Comparison of ENCODE assay signal across 22 cellular contexts in genomic region chr15:51274956-51275355, GRCh38.
DNase-seq lines count a peak whose midpoint lies in the region; ATAC-seq and TF ChIP-seq lines count a peak whose summit lies in the region.
"Had no signal": no experiment of that assay in that cellular context is flagged by ENCODE, and none has a peak within 500 bp of the region (broad histone marks: within the 10 kb centered on the region; RNA-seq: fewer than 3 reads in every experiment).

No MANE protein-coding gene starts in this region.

- peak; percentile 16 for ATAC-seq in activated CD4-positive, alpha-beta T cell treated with anti-CD3 and anti-CD28 coated beads for 36 hours
- peak; percentile 33 to 40 for ATAC-seq in activated naive CD4-positive, alpha-beta T cell treated with anti-CD3 and anti-CD28 coated beads, Interleukin-2, amount 50 U/mL, for 72 hours
- peak; percentile 49 for ATAC-seq in stimulated activated effector memory CD8-positive, alpha-beta T cell treated with anti-CD3 and anti-CD28 coated beads, Interleukin-12 subunit alpha, Interleukin-12 subunit beta, amount 100 ng/mL, for 72 hours
- ATAC-seq in WTC11 = no peak
- ATAC-seq: HCT116, Panc1 had no signal

- H3K4me1 Mint-ChIP-seq in activated CD4-positive, alpha-beta T cell treated with anti-CD3 and anti-CD28 coated beads for 36 hours = no peaks in the 10 kb centered on the region
- no peaks in the 10 kb centered on the region for H3K4me1 Mint-ChIP-seq in activated CD4-positive, alpha-beta T cell treated with anti-CD3 and anti-CD28 coated beads, Interleukin-2, amount 10 ng/mL, durations not matched to agents 7 days and 5 days
- no peaks in the 10 kb centered on the region for H3K4me1 Mint-ChIP-seq in stimulated activated effector memory CD8-positive, alpha-beta T cell treated with anti-CD3 and anti-CD28 coated beads, Interleukin-12 subunit alpha, Interleukin-12 subunit beta, amount 100 ng/mL, for 72 hours
- H3K4me1 Mint-ChIP-seq in WTC11 = no peaks in the 10 kb centered on the region

- no peaks in the 10 kb centered on the region for H3K36me3 Mint-ChIP-seq in activated CD4-positive, alpha-beta T cell treated with anti-CD3 and anti-CD28 coated beads for 36 hours (ENCODE audit: low read depth)
- no peaks in the 10 kb centered on the region for H3K36me3 Mint-ChIP-seq in activated CD4-positive, alpha-beta T cell treated with anti-CD3 and anti-CD28 coated beads, Interleukin-2, amount 10 ng/mL, durations not matched to agents 7 days and 5 days (ENCODE audit: low read depth)
- H3K36me3 Mint-ChIP-seq in activated naive CD4-positive, alpha-beta T cell treated with anti-CD3 and anti-CD28 coated beads, Interleukin-2, amount 50 U/mL, for 72 hours = no peaks in the 10 kb centered on the region
- no peaks in the 10 kb centered on the region for H3K36me3 Mint-ChIP-seq in stimulated activated effector memory CD8-positive, alpha-beta T cell treated with anti-CD3 and anti-CD28 coated beads, Interleukin-12 subunit alpha, Interleukin-12 subunit beta, amount 100 ng/mL, for 72 hours
- no peaks in the 10 kb centered on the region for H3K36me3 Mint-ChIP-seq in WTC11

- no peak for TF ChIP-seq CTCF in WTC11 (IDR thresholded peaks at IDR 0.05)

- CTCF ChIA-PET in activated CD4-positive, alpha-beta T cell treated with anti-CD3 and anti-CD28 coated beads for 36 hours (lab: Charles Lee) = no interaction called here
- CTCF ChIA-PET in activated CD4-positive, alpha-beta T cell treated with anti-CD3 and anti-CD28 coated beads, Interleukin-2, amount 10 ng/mL, durations not matched to agents 7 days and 5 days (lab: Charles Lee) = interaction anchor here (1.0 kb wide), 1 partner anchor 76 kb away, joined by 3 read pairs; no protein-coding TSS in a partner anchor
- CTCF ChIA-PET in WTC11 (lab: Charles Lee) = interaction anchor here (0.5 kb wide), 1 partner anchor 112 kb away, joined by 3 read pairs; no protein-coding TSS in a partner anchor

- POLR2A ChIA-PET in activated CD4-positive, alpha-beta T cell treated with anti-CD3 and anti-CD28 coated beads for 36 hours (lab: Charles Lee) = no interaction called here
- POLR2A ChIA-PET in activated CD4-positive, alpha-beta T cell treated with anti-CD3 and anti-CD28 coated beads, Interleukin-2, amount 10 ng/mL, durations not matched to agents 7 days and 5 days (lab: Charles Lee) = no interaction called here
- POLR2A ChIA-PET in WTC11 (lab: Charles Lee) = no interaction called here

- H3K4me3 Mint-ChIP-seq in activated CD4-positive, alpha-beta T cell treated with anti-CD3 and anti-CD28 coated beads for 36 hours = no peak overlapping the region
- no peak overlapping the region for H3K4me3 Mint-ChIP-seq in activated CD4-positive, alpha-beta T cell treated with anti-CD3 and anti-CD28 coated beads, Interleukin-2, amount 10 ng/mL, durations not matched to agents 7 days and 5 days
- no peak overlapping the region for H3K4me3 Mint-ChIP-seq in stimulated activated effector memory CD8-positive, alpha-beta T cell treated with anti-CD3 and anti-CD28 coated beads, Interleukin-12 subunit alpha, Interleukin-12 subunit beta, amount 100 ng/mL, for 72 hours
- H3K4me3 Mint-ChIP-seq in WTC11 = no peak overlapping the region
- H3K4me3 Mint-ChIP-seq: CD4-positive, alpha-beta T cell had no signal

- intact Hi-C loops in activated CD4-positive, alpha-beta T cell treated with anti-CD3 and anti-CD28 coated beads for 36 hours (cut with DNase I, micrococcal nuclease) = no loop called here

- no peaks in the 10 kb centered on the region for H3K9me3 Mint-ChIP-seq in activated CD4-positive, alpha-beta T cell treated with anti-CD3 and anti-CD28 coated beads for 36 hours (ENCODE audit: low read depth)
- no peaks in the 10 kb centered on the region for H3K9me3 Mint-ChIP-seq in activated CD4-positive, alpha-beta T cell treated with anti-CD3 and anti-CD28 coated beads, Interleukin-2, amount 10 ng/mL, durations not matched to agents 7 days and 5 days
- no peaks in the 10 kb centered on the region for H3K9me3 Mint-ChIP-seq in activated naive CD4-positive, alpha-beta T cell treated with anti-CD3 and anti-CD28 coated beads, Interleukin-2, amount 50 U/mL, for 72 hours
- H3K9me3 Mint-ChIP-seq in stimulated activated effector memory CD8-positive, alpha-beta T cell treated with anti-CD3 and anti-CD28 coated beads, Interleukin-12 subunit alpha, Interleukin-12 subunit beta, amount 100 ng/mL, for 72 hours = no peaks in the 10 kb centered on the region
- H3K9me3 Mint-ChIP-seq in WTC11 = no peaks in the 10 kb centered on the region
- H3K9me3 Mint-ChIP-seq: CD4-positive, alpha-beta T cell had no signal

- no peak overlapping the region for H3K27ac Mint-ChIP-seq in activated CD4-positive, alpha-beta T cell treated with anti-CD3 and anti-CD28 coated beads for 36 hours
- H3K27ac Mint-ChIP-seq in activated CD4-positive, alpha-beta T cell treated with anti-CD3 and anti-CD28 coated beads, Interleukin-2, amount 10 ng/mL, durations not matched to agents 7 days and 5 days = no peak overlapping the region
- no peak overlapping the region for H3K27ac Mint-ChIP-seq in activated naive CD4-positive, alpha-beta T cell treated with anti-CD3 and anti-CD28 coated beads, Interleukin-2, amount 50 U/mL, for 72 hours
- H3K27ac Mint-ChIP-seq in stimulated activated effector memory CD8-positive, alpha-beta T cell treated with anti-CD3 and anti-CD28 coated beads, Interleukin-12 subunit alpha, Interleukin-12 subunit beta, amount 100 ng/mL, for 72 hours = no peak overlapping the region
- no peak overlapping the region for H3K27ac Mint-ChIP-seq in WTC11
- H3K27ac Mint-ChIP-seq: CD4-positive, alpha-beta T cell had no signal

- DNase-seq in activated CD4-positive, alpha-beta T cell treated with anti-CD3 and anti-CD28 coated beads for 36 hours = no peak
- no peak for DNase-seq in activated CD4-positive, alpha-beta T cell treated with anti-CD3 and anti-CD28 coated beads, Interleukin-2, amount 10 ng/mL, durations not matched to agents 7 days and 5 days
- DNase-seq in activated naive CD4-positive, alpha-beta T cell treated with anti-CD3 and anti-CD28 coated beads, Interleukin-2, amount 50 U/mL, for 72 hours (ENCODE audit: low spot score in 2 of 2) = no peak
- DNase-seq in activated naive CD4-positive, alpha-beta T cell treated with anti-CD3 and anti-CD28 coated beads, Interleukin-2, amount 50 U/mL, for 16 hours = no peak
- DNase-seq in RPMI8226 (peak; percentile 76), WTC11 (ENCODE audit: low spot score) (no peak), activated gamma-delta T cell treated with Interleukin-2 at 50 U/mL for 16 hours (no peak)
- no peak for DNase-seq in stimulated activated effector memory CD8-positive, alpha-beta T cell treated with anti-CD3 and anti-CD28 coated beads, Interleukin-12 subunit alpha, Interleukin-12 subunit beta, amount 100 ng/mL, for 72 hours (ENCODE audit: low spot score in 2 of 2)
- DNase-seq: ACHN; CD4-positive, alpha-beta T cell; COR-L47; DMS 273 treated with DMSO at 0.1 percent for 48 hours; KG1; NCI-H1105 treated with DMSO at 0.1 percent for 48 hours; NCI-H1694; NCI-H2081; NCI-H2171; NCI-H345; NCI-H524; NCI-H774 had no signal

- peaks cover 9% of the 10 kb centered on the region for H3K27me3 Mint-ChIP-seq in activated CD4-positive, alpha-beta T cell treated with anti-CD3 and anti-CD28 coated beads for 36 hours
- H3K27me3 Mint-ChIP-seq in activated CD4-positive, alpha-beta T cell treated with anti-CD3 and anti-CD28 coated beads, Interleukin-2, amount 10 ng/mL, durations not matched to agents 7 days and 5 days = peaks cover 21% of the 10 kb centered on the region
- H3K27me3 Mint-ChIP-seq in WTC11 (ENCODE audit: low read depth) = peaks cover 2% of the 10 kb centered on the region; the same call in 1 of the 2 replicates

TF ChIP-seq in WTC11, 78 proteins besides CTCF, POLR2A, EP300 and RAD21 (continues in another document):
- TF ChIP-seq TEAD4 (CRISPR knock-in tag; IDR thresholded peaks at IDR 0.05) (no peak), JAZF1 (CRISPR knock-in tag; IDR thresholded peaks at IDR 0.05) (no peak), RELA (CRISPR knock-in tag; IDR thresholded peaks at IDR 0.05; ENCODE audit: borderline replicate concordance) (no peak), PRDM15 (CRISPR knock-in tag; IDR thresholded peaks at IDR 0.05) (no peak), ZNF121 (CRISPR knock-in tag; IDR thresholded peaks at IDR 0.05) (no peak)
- TF ChIP-seq, protein P1, sequence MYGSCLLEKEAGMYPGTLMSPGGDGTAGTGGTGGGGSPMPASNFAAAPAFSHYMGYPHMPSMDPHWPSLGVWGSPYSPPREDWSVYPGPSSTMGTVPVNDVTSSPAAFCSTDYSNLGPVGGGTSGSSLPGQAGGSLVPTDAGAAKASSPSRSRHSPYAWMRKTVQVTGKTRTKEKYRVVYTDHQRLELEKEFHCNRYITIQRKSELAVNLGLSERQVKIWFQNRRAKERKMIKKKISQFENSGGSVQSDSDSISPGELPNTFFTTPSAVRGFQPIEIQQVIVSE (CRISPR knock-in tag; IDR thresholded peaks at IDR 0.05; ENCODE audit: borderline replicate concordance) = no peak
